In the genomic region with DNA sequence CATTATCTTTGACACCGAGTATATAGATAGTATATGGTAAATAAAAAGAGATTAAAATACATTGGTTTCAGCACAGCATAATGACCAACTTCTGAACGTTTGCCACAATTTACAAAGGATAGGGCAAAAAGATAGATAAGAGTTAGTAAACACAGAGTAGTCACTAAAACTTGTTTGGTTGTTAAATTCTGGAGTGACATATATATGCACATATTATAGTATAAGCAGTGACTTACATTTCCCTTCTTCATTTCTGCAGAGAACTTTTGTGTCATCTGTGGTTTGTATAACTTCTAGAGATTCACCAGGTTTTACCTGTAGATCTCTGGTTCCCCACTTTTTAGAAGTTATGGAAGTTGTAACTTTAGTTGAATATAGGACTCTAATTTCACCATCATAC, we compare ENCODE assay signal across 19 cellular contexts. TPM values are rescaled to one million over a fixed set of nuclear protein-coding genes. Genes with fewer than 3 reads are reported as not detected.
DNase-seq lines count a peak whose midpoint lies in the region; ATAC-seq and TF ChIP-seq lines count a peak whose summit lies in the region.
"Had no signal": no experiment of that assay in that cellular context is flagged by ENCODE, and none has a peak within 500 bp of the region (broad histone marks: within the 10 kb centered on the region; RNA-seq: fewer than 3 reads in every experiment).

No MANE protein-coding gene starts in this region.

- H3K9me2 ChIP-seq in PC-3 (replicated peaks; ENCODE audit: low read length) = no peaks in the 10 kb centered on the region

- H3K9me3 ChIP-seq in PC-3 (ENCODE audit: low read length) (no peaks in the 10 kb centered on the region), gastrocnemius medialis (no peaks in the 10 kb centered on the region)
- H3K9me3 ChIP-seq: BE2C, SJSA1 had no signal

- intact Hi-C loops in PC-3 (cut with micrococcal nuclease) (no loop called here), gastrocnemius medialis (cut with DNase I; ENCODE audit: low total_unique reads) (no loop called here)

- H3K4me2 ChIP-seq in PC-3 (ENCODE audit: low read length) = peak overlapping the region; percentile 56

- CTCF ChIA-PET in PC-3 (lab: Charles Lee) = no interaction called here

- peaks cover 58% of the 10 kb centered on the region for H3K4me1 Mint-ChIP-seq in activated naive CD8-positive, alpha-beta T cell (ENCODE audit: low read depth)
- H3K4me1 Mint-ChIP-seq in activated naive CD8-positive, alpha-beta T cell treated with anti-CD3 and anti-CD28 coated beads for 36 hours = peaks cover 52% of the 10 kb centered on the region
- H3K4me1 Mint-ChIP-seq in central memory CD8-positive, alpha-beta T cell = peaks cover 22% of the 10 kb centered on the region
- H3K4me1 Mint-ChIP-seq: H9 had no signal

- TF ChIP-seq CTCF in PC-3 (conservative IDR thresholded peaks at IDR 0.05; ENCODE audit: low read depth, low read length) = no peak
- TF ChIP-seq CTCF in gastrocnemius medialis (IDR thresholded peaks at IDR 0.05 in 4 of 5, conservative IDR thresholded peaks at IDR 0.05 in 1 of 5) = no peak

- no peak for TF ChIP-seq POLR2A in gastrocnemius medialis (IDR thresholded peaks at IDR 0.05)

- in situ Hi-C loops in gastrocnemius medialis (cut with MboI; ENCODE audit: low sequenced_read_pairs in 4 of 4) = no loop called here

- no TSS peak for BruUV-seq in PC-3 (replicated peaks; lab: Mats Ljungman, UMichigan)

- peak overlapping the region; percentile 47; the same call in 1 of the 2 replicates for H3K9ac ChIP-seq in PC-3 (ENCODE audit: low read length)

- peak; percentile 5; the same call in 1 of the 2 replicates for ATAC-seq in PC-3
- ATAC-seq in central memory CD8-positive, alpha-beta T cell (replicated peaks; ENCODE audit: extremely low read depth, poor library complexity, severe bottlenecking) = no peak
- ATAC-seq in gastrocnemius medialis = no peak
- ATAC-seq: Right ventricle myocardium inferior had no signal

- H3K36me3 Mint-ChIP-seq in activated naive CD8-positive, alpha-beta T cell = peaks cover 4% of the 10 kb centered on the region
- H3K36me3 Mint-ChIP-seq in activated naive CD8-positive, alpha-beta T cell treated with anti-CD3 and anti-CD28 coated beads for 36 hours = peaks cover 29% of the 10 kb centered on the region
- peaks cover 71% of the 10 kb centered on the region for H3K36me3 Mint-ChIP-seq in central memory CD8-positive, alpha-beta T cell (ENCODE audit: insufficient read depth)

- peak overlapping the region; percentile 89 for H3K27ac Mint-ChIP-seq in activated naive CD8-positive, alpha-beta T cell
- H3K27ac Mint-ChIP-seq in activated naive CD8-positive, alpha-beta T cell treated with anti-CD3 and anti-CD28 coated beads for 36 hours = no peak overlapping the region
- H3K27ac Mint-ChIP-seq in central memory CD8-positive, alpha-beta T cell (ENCODE audit: low read depth) = peak overlapping the region; percentile 61
- H3K27ac Mint-ChIP-seq: H9 had no signal

- POLR2A ChIA-PET in PC-3 (lab: Charles Lee; ENCODE audit: unreplicated experiment) = no interaction called here

- no peaks in the 10 kb centered on the region for H4K20me1 ChIP-seq in PC-3 (ENCODE audit: low read length)

- no peak overlapping the region for H3K4me3 Mint-ChIP-seq in activated naive CD8-positive, alpha-beta T cell
- H3K4me3 Mint-ChIP-seq in activated naive CD8-positive, alpha-beta T cell treated with anti-CD3 and anti-CD28 coated beads for 36 hours = no peak overlapping the region
- no peak overlapping the region for H3K4me3 Mint-ChIP-seq in central memory CD8-positive, alpha-beta T cell
- H3K4me3 Mint-ChIP-seq: H9 had no signal

- H3K27me3 Mint-ChIP-seq in activated naive CD8-positive, alpha-beta T cell = no peaks in the 10 kb centered on the region
- no peaks in the 10 kb centered on the region for H3K27me3 Mint-ChIP-seq in activated naive CD8-positive, alpha-beta T cell treated with anti-CD3 and anti-CD28 coated beads for 36 hours
- H3K27me3 Mint-ChIP-seq in central memory CD8-positive, alpha-beta T cell = no peaks in the 10 kb centered on the region

- no peaks in the 10 kb centered on the region for H3K79me2 ChIP-seq in PC-3 (ENCODE audit: low read length)

- no peaks in the 10 kb centered on the region for H3K9me3 Mint-ChIP-seq in activated naive CD8-positive, alpha-beta T cell (ENCODE audit: low read depth)
- no peaks in the 10 kb centered on the region for H3K9me3 Mint-ChIP-seq in activated naive CD8-positive, alpha-beta T cell treated with anti-CD3 and anti-CD28 coated beads for 36 hours
- no peaks in the 10 kb centered on the region for H3K9me3 Mint-ChIP-seq in central memory CD8-positive, alpha-beta T cell
- H3K9me3 Mint-ChIP-seq: H9, HFFc6 had no signal

- H3K27me3 ChIP-seq in PC-3 (ENCODE audit: low read length) = no peaks in the 10 kb centered on the region
- H3K27me3 ChIP-seq in gastrocnemius medialis = no peaks in the 10 kb centered on the region
- H3K27me3 ChIP-seq: SJSA1 had no signal

- peak overlapping the region; percentile 82 for H3K27ac ChIP-seq in PC-3 (ENCODE audit: low read length)
- H3K27ac ChIP-seq in gastrocnemius medialis = no peak overlapping the region
- H3K27ac ChIP-seq: SJSA1 had no signal

- no peaks in the 10 kb centered on the region for H3F3A ChIP-seq in PC-3 (ENCODE audit: low read length, unreplicated experiment)

- H3K4me3 ChIP-seq in PC-3 (ENCODE audit: low read length) (no peak overlapping the region), gastrocnemius medialis (no peak overlapping the region)
- H3K4me3 ChIP-seq: SJSA1 had no signal

- H3K4me1 ChIP-seq in PC-3 (ENCODE audit: insufficient read depth, low read length) = peaks cover 68% of the 10 kb centered on the region
- H3K4me1 ChIP-seq in gastrocnemius medialis = peaks cover 0 to 2% of the 10 kb centered on the region in 2 donors
- H3K4me1 ChIP-seq: BE2C, SJSA1 had no signal

- H3K36me3 ChIP-seq in PC-3 (ENCODE audit: low read depth, low read length) (no peaks in the 10 kb centered on the region), gastrocnemius medialis (no peaks in the 10 kb centered on the region)
- H3K36me3 ChIP-seq: BE2C, SJSA1 had no signal

- no peak for DNase-seq in activated naive CD8-positive, alpha-beta T cell treated with anti-CD3 and anti-CD28 coated beads for 36 hours
- peak; percentile 53 for DNase-seq in PC-3
- DNase-seq in central memory CD8-positive, alpha-beta T cell (ENCODE audit: low spot score in 2 of 2) = no peak
- no peak for DNase-seq in HK-2 (ENCODE audit: unreplicated experiment)
- no peak for DNase-seq in NCI-H1092 (lab: John Stamatoyannopoulos, UW)
- DNase-seq in gastrocnemius medialis = no peak
- DNase-seq: BE2C, COR-L47, DND-41, H9, HFFc6, NCI-H1417, NCI-H1694 treated with DMSO at 0.1 percent for 48 hours, NCI-H2081 treated with DMSO at 0.1 percent for 48 hours, NCI-H446, NCI-H526 had no signal

- H2AFZ ChIP-seq in PC-3 (ENCODE audit: low read length) = peak overlapping the region; percentile 0; the same call in 1 of the 2 replicates

RNA-seq across cellular contexts. Expression of a gene that starts 44.4 kb away (rescaled TPM):
- total RNA-seq in activated naive CD8-positive, alpha-beta T cell treated with anti-CD3 and anti-CD28 coated beads for 36 hours = 10 to 100 TPM; 19.7 to 21.5 TPM
- total RNA-seq in PC-3 (2014; rRNA removed) (24.5 and 28.1 TPM in 2 replicates), gastrocnemius medialis (10 to 100 TPM; 28.9 to 56.9 (median 37.0) TPM)
